ENCODE assay signal across 9 cellular contexts in genomic region chr5:51679286-51679685, GRCh38.
"Had no signal": no experiment of that assay in that cellular context is flagged by ENCODE, and none has a peak within 500 bp of the region (broad histone marks: within the 10 kb centered on the region; RNA-seq: fewer than 3 reads in every experiment).

No MANE protein-coding gene starts in this region.

- H3K27ac ChIP-seq: GM23248, HL-60 had no signal

- H3K4me3 ChIP-seq: GM23248, HAP-1 had no signal

- ATAC-seq: HCT116, HepG2 had no signal

- H3K27me3 Mint-ChIP-seq: IgD-negative memory B cell had no signal

- H3K9ac ChIP-seq: GM23248 had no signal

- H3K9me3 ChIP-seq: HAP-1 had no signal

- H3K36me3 Mint-ChIP-seq: IgD-negative memory B cell had no signal

- DNase-seq: GM23248, GOT3, H7, HFFc6 had no signal

- H3K4me3 Mint-ChIP-seq: HFFc6, IgD-negative memory B cell had no signal

- H3K9me3 Mint-ChIP-seq: HFFc6 had no signal

- H3K27ac Mint-ChIP-seq: HFFc6, IgD-negative memory B cell had no signal

- H3K4me1 ChIP-seq: HAP-1 had no signal

- H3K36me3 ChIP-seq: HAP-1 had no signal

- H2AFZ ChIP-seq: GM23248 had no signal
